32 cellular contexts compared by ENCODE assay signal in genomic region chr12:11031307-11031706, GRCh38. TPM values are rescaled to one million over a fixed set of nuclear protein-coding genes. Genes with fewer than 3 reads are reported as not detected.
"Had no signal": no experiment of that assay in that cellular context is flagged by ENCODE, and none has a peak within 500 bp of the region (broad histone marks: within the 10 kb centered on the region; RNA-seq: fewer than 3 reads in every experiment).

A gene with protein sequence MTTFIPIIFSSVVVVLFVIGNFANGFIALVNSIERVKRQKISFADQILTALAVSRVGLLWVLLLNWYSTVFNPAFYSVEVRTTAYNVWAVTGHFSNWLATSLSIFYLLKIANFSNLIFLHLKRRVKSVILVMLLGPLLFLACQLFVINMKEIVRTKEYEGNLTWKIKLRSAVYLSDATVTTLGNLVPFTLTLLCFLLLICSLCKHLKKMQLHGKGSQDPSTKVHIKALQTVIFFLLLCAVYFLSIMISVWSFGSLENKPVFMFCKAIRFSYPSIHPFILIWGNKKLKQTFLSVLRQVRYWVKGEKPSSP (minus strand): TSS chr12:11031407. CDS start chr12:11031335, 72 bp downstream.

- H3K4me3 Mint-ChIP-seq: activated CD4-positive, alpha-beta T cell treated with anti-CD3 and anti-CD28 coated beads for 36 hours; activated CD4-positive, alpha-beta T cell treated with anti-CD3 and anti-CD28 coated beads, Interleukin-2, amount 10 ng/mL, durations not matched to agents 7 days and 5 days; activated CD8-positive, alpha-beta T cell treated with anti-CD3 and anti-CD28 coated beads, Interleukin-2, amount 10 ng/mL, durations not matched to agents 7 days and 5 days; activated naive CD4-positive, alpha-beta T cell treated with anti-CD3 and anti-CD28 coated beads, Interleukin-2, amount 50 U/mL, for 24 hours; activated naive CD8-positive, alpha-beta T cell treated with anti-CD3 and anti-CD28 coated beads, Interleukin-2, amount 10 ng/mL, durations not matched to agents 7 days and 5 days; activated T-cell treated with anti-CD3 and anti-CD28 coated beads, Interleukin-2, amount 50 U/mL, for 24 hours; T-helper 1 cell treated with Interleukin-12 subunit alpha and Interleukin-12 subunit beta and Interleukin-4 antibody, amounts not matched to agents 30 μg/mL and 1 μg/mL, for 36 hours; T-helper 2 cell treated with Interferon-gamma antibody and Interleukin-4, amounts not matched to agents 5 μg/mL and 100 μg/mL, for 36 hours had no signal

- H3K9me3 ChIP-seq: ascending aorta, MG63, SJCRH30 had no signal

- DNase-seq: activated CD4-positive, alpha-beta T cell treated with anti-CD3 and anti-CD28 coated beads for 36 hours; activated CD4-positive, alpha-beta T cell treated with anti-CD3 and anti-CD28 coated beads, Interleukin-2, amount 10 ng/mL, durations not matched to agents 7 days and 5 days; activated CD4-positive, alpha-beta T cell treated with anti-CD3 and anti-CD28 coated beads, Interleukin-2, amount 50 U/mL, for 48 hours; activated CD8-positive, alpha-beta T cell treated with anti-CD3 and anti-CD28 coated beads, Interleukin-2, amount 10 ng/mL, durations not matched to agents 7 days and 5 days; activated gamma-delta T cell; activated naive CD4-positive, alpha-beta T cell treated with Interleukin-2 at 50 U/mL for 16 hours; activated naive CD8-positive, alpha-beta T cell treated with anti-CD3 and anti-CD28 coated beads, Interleukin-2, amount 10 ng/mL, durations not matched to agents 7 days and 5 days; activated T-cell treated with anti-CD3 and anti-CD28 coated beads, Interleukin-2, amount 50 U/mL, for 24 hours; amygdala; MG63; NCI-H1048; NCI-H1105 treated with DMSO at 0.1 percent for 48 hours; NCI-H1436; NCI-H1694; NCI-H1930; NCI-H2081 treated with DMSO at 0.1 percent for 48 hours; NCI-H226; NCI-H446 treated with DMSO at 0.1 percent for 48 hours; NCI-H524; NCI-H69; SHP77; SJCRH30 had no signal

- H3K36me3 ChIP-seq: cardiac muscle cell, MG63 had no signal

- H3K27me3 ChIP-seq: ascending aorta, cardiac muscle cell, MG63, SJCRH30 had no signal

- H3K27ac Mint-ChIP-seq: activated CD4-positive, alpha-beta T cell treated with anti-CD3 and anti-CD28 coated beads for 36 hours; activated CD4-positive, alpha-beta T cell treated with anti-CD3 and anti-CD28 coated beads, Interleukin-2, amount 10 ng/mL, durations not matched to agents 7 days and 5 days; activated CD8-positive, alpha-beta T cell treated with anti-CD3 and anti-CD28 coated beads, Interleukin-2, amount 10 ng/mL, durations not matched to agents 7 days and 5 days; activated naive CD4-positive, alpha-beta T cell treated with anti-CD3 and anti-CD28 coated beads, Interleukin-2, amount 50 U/mL, for 24 hours; activated naive CD8-positive, alpha-beta T cell treated with anti-CD3 and anti-CD28 coated beads, Interleukin-2, amount 10 ng/mL, durations not matched to agents 7 days and 5 days; activated T-cell treated with anti-CD3 and anti-CD28 coated beads, Interleukin-2, amount 50 U/mL, for 24 hours; activated T-helper 2 cell treated with anti-CD3 and anti-CD28 coated beads, Interferon-gamma antibody, Interleukin-2, Interleukin-4, amounts not matched to agents 10 μg/mL and 5 μg/mL and 100 μg/mL, durations not matched to agents 14 hours and 24 hours and 36 hours; T-helper 1 cell treated with Interleukin-12 subunit alpha and Interleukin-12 subunit beta and Interleukin-4 antibody, amounts not matched to agents 30 μg/mL and 1 μg/mL, for 36 hours; T-helper 2 cell treated with Interferon-gamma antibody and Interleukin-4, amounts not matched to agents 5 μg/mL and 100 μg/mL, for 36 hours had no signal

- H3K4me1 ChIP-seq: ascending aorta, SJCRH30 had no signal

- H3K27me3 Mint-ChIP-seq: activated CD4-positive, alpha-beta T cell treated with anti-CD3 and anti-CD28 coated beads for 36 hours; activated CD4-positive, alpha-beta T cell treated with anti-CD3 and anti-CD28 coated beads, Interleukin-2, amount 10 ng/mL, durations not matched to agents 7 days and 5 days; activated naive CD4-positive, alpha-beta T cell treated with anti-CD3 and anti-CD28 coated beads, Interleukin-2, amount 50 U/mL, for 24 hours; activated naive CD8-positive, alpha-beta T cell treated with anti-CD3 and anti-CD28 coated beads, Interleukin-2, amount 10 ng/mL, durations not matched to agents 7 days and 5 days; activated T-cell treated with anti-CD3 and anti-CD28 coated beads, Interleukin-2, amount 50 U/mL, for 24 hours had no signal

- ATAC-seq: activated CD4-positive, alpha-beta T cell treated with anti-CD3 and anti-CD28 coated beads for 36 hours; activated CD4-positive, CD25-positive, alpha-beta regulatory T cell treated with anti-CD3 and anti-CD28 coated beads, Interleukin-2, amount 50 U/mL, for 24 hours; activated CD8-positive, alpha-beta T cell treated with anti-CD3 and anti-CD28 coated beads, Interleukin-2, amount 10 ng/mL, durations not matched to agents 7 days and 5 days; K562; Panc1 had no signal

- H3K27ac ChIP-seq: ascending aorta, cardiac muscle cell, SJCRH30, SK-N-MC had no signal

- H3K4me3 ChIP-seq: ascending aorta, cardiac muscle cell, K562, MG63, SJCRH30, SK-N-MC had no signal

- H3K9me3 Mint-ChIP-seq: activated naive CD4-positive, alpha-beta T cell treated with anti-CD3 and anti-CD28 coated beads, Interleukin-2, amount 50 U/mL, for 24 hours; activated T-helper 2 cell treated with anti-CD3 and anti-CD28 coated beads, Interferon-gamma antibody, Interleukin-2, Interleukin-4, amounts not matched to agents 10 μg/mL and 5 μg/mL and 100 μg/mL, durations not matched to agents 14 hours and 24 hours and 36 hours had no signal

- H3K4me1 Mint-ChIP-seq: activated naive CD8-positive, alpha-beta T cell treated with anti-CD3 and anti-CD28 coated beads, Interleukin-2, amount 10 ng/mL, durations not matched to agents 7 days and 5 days had no signal

RNA-seq across cellular contexts. Expression of the gene that starts here (rescaled TPM):
- total RNA-seq: ascending aorta had no signal
